In genomic region chr7:32658034-32658944, GRCh38 we compare ENCODE assay signal across 10 cellular contexts.
DNase-seq lines count a peak whose midpoint lies in the region; ATAC-seq and TF ChIP-seq lines count a peak whose summit lies in the region.
"Had no signal": no experiment of that assay in that cellular context is flagged by ENCODE, and none has a peak within 500 bp of the region (broad histone marks: within the 10 kb centered on the region; RNA-seq: fewer than 3 reads in every experiment).

No MANE protein-coding gene starts in this region.

- DNase-seq in gastrocnemius medialis, result no peak
- DNase-seq in EL, result no peak
- DNase-seq in type B pancreatic cell (ENCODE audit: extremely low spot score, unreplicated experiment), result no peak
- no peak for DNase-seq in stimulated activated CD4-positive, alpha-beta T cell treated with anti-CD3 and anti-CD28 coated beads, Interleukin-12 subunit alpha, Interleukin-12 subunit beta, amount 100 ng/mL, for 4 hours
- DNase-seq: NCI-H226 had no signal

- no peak overlapping the region for H3K27ac Mint-ChIP-seq in activated T-helper 17 cell treated with anti-CD3 and anti-CD28 coated beads, Interleukin-2, amount 50 U/mL, for 72 hours
- H3K27ac Mint-ChIP-seq in type B pancreatic cell, result no peak overlapping the region
- H3K27ac Mint-ChIP-seq: activated naive CD8-positive, alpha-beta T cell had no signal

- H3K9me3 Mint-ChIP-seq in activated T-helper 17 cell treated with anti-CD3 and anti-CD28 coated beads, Interleukin-2, amount 50 U/mL, for 72 hours, result no peaks in the 10 kb centered on the region
- no peaks in the 10 kb centered on the region for H3K9me3 Mint-ChIP-seq in type B pancreatic cell

- ATAC-seq in GM19372 (IDR thresholded peaks at IDR 0.05; ENCODE audit: low read depth, unreplicated experiment) (peak; percentile 63), HG03135 (IDR thresholded peaks at IDR 0.05; ENCODE audit: unreplicated experiment) (peak; percentile 70), gastrocnemius medialis (no peak)
- peak; percentile 49 for ATAC-seq in activated T-helper 17 cell treated with anti-CD3 and anti-CD28 coated beads, Interleukin-2, amount 50 U/mL, for 72 hours (replicated peaks)

- H3K4me1 Mint-ChIP-seq in activated T-helper 17 cell treated with anti-CD3 and anti-CD28 coated beads, Interleukin-2, amount 50 U/mL, for 72 hours, result no peaks in the 10 kb centered on the region
- no peaks in the 10 kb centered on the region for H3K4me1 Mint-ChIP-seq in type B pancreatic cell (ENCODE audit: unreplicated experiment)

- peaks cover 7% of the 10 kb centered on the region for H3K27me3 Mint-ChIP-seq in activated T-helper 17 cell treated with anti-CD3 and anti-CD28 coated beads, Interleukin-2, amount 50 U/mL, for 72 hours
- no peaks in the 10 kb centered on the region for H3K27me3 Mint-ChIP-seq in type B pancreatic cell

- TF ChIP-seq CTCF in neutrophil (IDR thresholded peaks at IDR 0.05) (no peak), gastrocnemius medialis (IDR thresholded peaks at IDR 0.05 in 4 of 5, conservative IDR thresholded peaks at IDR 0.05 in 1 of 5) (no peak), type B pancreatic cell (conservative IDR thresholded peaks at IDR 0.05) (no peak)

- H3K9me3 ChIP-seq in neutrophil, result no peaks in the 10 kb centered on the region
- no peaks in the 10 kb centered on the region for H3K9me3 ChIP-seq in gastrocnemius medialis

- H3K4me1 ChIP-seq in neutrophil (ENCODE audit: control insufficient read depth in 1 of 2, insufficient read depth in 1 of 2, low read depth in 1 of 2, low read length in 1 of 2), result peaks cover 36 to 56% of the 10 kb centered on the region in 2 experiments
- no peaks in the 10 kb centered on the region for H3K4me1 ChIP-seq in gastrocnemius medialis

- peak overlapping the region; percentile 77 for H3K27ac ChIP-seq in neutrophil
- no peak overlapping the region for H3K27ac ChIP-seq in gastrocnemius medialis

- no peak overlapping the region for H3K4me3 Mint-ChIP-seq in activated T-helper 17 cell treated with anti-CD3 and anti-CD28 coated beads, Interleukin-2, amount 50 U/mL, for 72 hours
- H3K4me3 Mint-ChIP-seq in type B pancreatic cell, result no peak overlapping the region
- H3K4me3 Mint-ChIP-seq: activated naive CD8-positive, alpha-beta T cell had no signal

- in situ Hi-C loops in gastrocnemius medialis (cut with MboI; ENCODE audit: low sequenced_read_pairs in 4 of 4), result no loop called here

- H3K4me3 ChIP-seq in neutrophil (ENCODE audit: low read depth in 1 of 2, low read length in 1 of 2) (no peak overlapping the region), gastrocnemius medialis (no peak overlapping the region)

- H3K36me3 ChIP-seq in neutrophil, result no peaks in the 10 kb centered on the region
- no peaks in the 10 kb centered on the region for H3K36me3 ChIP-seq in gastrocnemius medialis

- no peaks in the 10 kb centered on the region for H3K36me3 Mint-ChIP-seq in activated T-helper 17 cell treated with anti-CD3 and anti-CD28 coated beads, Interleukin-2, amount 50 U/mL, for 72 hours (ENCODE audit: low read depth)
- no peaks in the 10 kb centered on the region for H3K36me3 Mint-ChIP-seq in type B pancreatic cell
- H3K36me3 Mint-ChIP-seq: activated naive CD8-positive, alpha-beta T cell had no signal

- intact Hi-C loops in gastrocnemius medialis (cut with DNase I; ENCODE audit: low total_unique reads), result no loop called here

- no peak for TF ChIP-seq POLR2A in gastrocnemius medialis (IDR thresholded peaks at IDR 0.05)

- H3K27me3 ChIP-seq in neutrophil (no peaks in the 10 kb centered on the region), gastrocnemius medialis (no peaks in the 10 kb centered on the region)

Comparison
In these comparisons a context has a peak if more than half of its experiments do, and no peak if none do; other contexts are left out.
1. ATAC-seq: peak in GM19372 (single experiment), HG03135 (single experiment) and activated T-helper 17 cell treated with anti-CD3 and anti-CD28 coated beads, Interleukin-2, amount 50 U/mL, for 72 hours (single experiment); none in gastrocnemius medialis (0 of 2).